Comparison of ENCODE assay signal across 26 cellular contexts in genomic region chr3:131370935-131371698, GRCh38. TPM values are rescaled to one million over a fixed set of nuclear protein-coding genes. Genes with fewer than 3 reads are reported as not detected.
A peak's percentile ranks its signal among the peaks of the same experiment; 100 is the strongest.
DNase-seq lines count a peak whose midpoint lies in the region; ATAC-seq, FAIRE-seq and TF ChIP-seq lines count a peak whose summit lies in the region.
"Had no signal": no experiment of that assay in that cellular context is flagged by ENCODE, and none has a peak within 500 bp of the region (broad histone marks: within the 10 kb centered on the region; RNA-seq: fewer than 3 reads in every experiment).

No MANE protein-coding gene starts in this region.

- H3K9ac ChIP-seq in K562 (ENCODE audit: insufficient read depth in 1 of 2, low read depth in 2 of 2, low read length in 2 of 2), result no peak overlapping the region

- H3K9me3 ChIP-seq in K562 (replicated peaks; ENCODE audit: control insufficient read depth, insufficient read depth, low read depth, low read length), result no peaks in the 10 kb centered on the region
- no peaks in the 10 kb centered on the region for H3K9me3 ChIP-seq in mucosa of descending colon
- H3K9me3 ChIP-seq: Peyer's patch had no signal

- H3K9me1 ChIP-seq in K562 (ENCODE audit: control insufficient read depth, insufficient read depth, low read length), result no peaks in the 10 kb centered on the region

- 31% methylated on average over 9 of the region's 10 CpGs for WGBS in K562 (ENCODE audit: insufficient coverage, low coverage, missing lambda C conversion rate)

- in situ Hi-C loops in K562 (cut with MboI) (no loop called here), KBM-7 (cut with MboI; ENCODE audit: low pct_unique_long_range_greater_than_20kb, low sequenced_read_pairs) (no loop called here)

- H3K79me2 ChIP-seq in K562 (ENCODE audit: control insufficient read depth, insufficient read depth, low read length), result peaks cover 4% of the 10 kb centered on the region; the same call in 1 of the 3 replicates

- H3K36me3 ChIP-seq in K562 (ENCODE audit: control insufficient read depth, insufficient read depth, low read length), result no peaks in the 10 kb centered on the region
- no peaks in the 10 kb centered on the region for H3K36me3 ChIP-seq in mucosa of descending colon (ENCODE audit: low read depth)

- H2AFZ ChIP-seq in K562 (ENCODE audit: low read depth, low read length), result no peak overlapping the region

- no peak overlapping the region for H3K4me3 ChIP-seq in K562
- H3K4me3 ChIP-seq in mucosa of descending colon, result no peak overlapping the region
- H3K4me3 ChIP-seq: lung, Peyer's patch, spleen had no signal

- H3K4me3 Mint-ChIP-seq in stimulated activated naive CD8-positive, alpha-beta T cell treated with anti-CD3 and anti-CD28 coated beads, Interleukin-15, Interleukin-2, amounts not matched to agents 100 ng/mL and 50 ng/mL, for 24 hours, result no peak overlapping the region
- H3K4me3 Mint-ChIP-seq in stimulated activated naive CD8-positive, alpha-beta T cell treated with anti-CD3 and anti-CD28 coated beads, Interleukin-15, amount 100 ng/mL, for 72 hours, result no peak overlapping the region
- H3K4me3 Mint-ChIP-seq: activated B cell treated with CpG ODN at 0.5 μM for 24 hours; activated CD4-positive, alpha-beta memory T cell treated with anti-CD3 and anti-CD28 coated beads, Interleukin-2, amount 10 ng/mL, durations not matched to agents 7 days and 5 days; activated naive CD4-positive, alpha-beta T cell treated with anti-CD3 and anti-CD28 coated beads for 36 hours; brain; CD4-positive, alpha-beta memory T cell; HFFc6 had no signal

- TF ChIP-seq POLR2A in K562 (conservative IDR thresholded peaks at IDR 0.05), result no peak

- H3K36me3 Mint-ChIP-seq in stimulated activated naive CD8-positive, alpha-beta T cell treated with anti-CD3 and anti-CD28 coated beads, Interleukin-15, Interleukin-2, amounts not matched to agents 100 ng/mL and 50 ng/mL, for 24 hours (ENCODE audit: low read depth), result no peaks in the 10 kb centered on the region

- no peaks in the 10 kb centered on the region for H4K20me1 ChIP-seq in K562 (replicated peaks; ENCODE audit: control insufficient read depth, insufficient read depth, low read length)

- DNase-seq in stimulated activated naive CD8-positive, alpha-beta T cell treated with anti-CD3 and anti-CD28 coated beads, Interleukin-15, amount 100 ng/mL, for 72 hours, result no peak
- DNase-seq in K562 (ENCODE audit: extremely low read depth in 1 of 4, low spot score in 3 of 4) (no peak), mucosa of descending colon (no peak), RCC 7860 (ENCODE audit: low spot score) (no peak), NCI-H1092 treated with DMSO at 0.1 percent for 48 hours (lab: John Stamatoyannopoulos, UW) (no peak), KBM-7 (no peak)
- DNase-seq: activated B cell treated with CpG ODN at 0.5 μM for 24 hours; activated CD4-positive, alpha-beta memory T cell treated with anti-CD3 and anti-CD28 coated beads, Interleukin-2, amount 10 ng/mL, durations not matched to agents 7 days and 5 days; activated naive CD4-positive, alpha-beta T cell treated with anti-CD3 and anti-CD28 coated beads for 36 hours; activated T-cell treated with anti-CD3 and anti-CD28 coated beads, Interleukin-2, amount 50 U/mL, for 1 hour; CD4-positive, alpha-beta memory T cell; DMS153; GDM1; HFFc6; NCI-H187; NCI-H345; Peyer's patch; retina; spleen; substantia nigra had no signal

- TF ChIP-seq RAD21 in K562 (CRISPR knock-in tag; conservative IDR thresholded peaks at IDR 0.05 in 1 of 2, IDR thresholded peaks at IDR 0.05 in 1 of 2), result no peak

- CTCF ChIA-PET in K562 (lab: Yijun Ruan, JAX; ENCODE audit: low intra/inter-chr PET ratio), result no interaction called here

- H3K4me1 Mint-ChIP-seq in stimulated activated naive CD8-positive, alpha-beta T cell treated with anti-CD3 and anti-CD28 coated beads, Interleukin-15, Interleukin-2, amounts not matched to agents 100 ng/mL and 50 ng/mL, for 24 hours (ENCODE audit: low read depth), result no peaks in the 10 kb centered on the region
- H3K4me1 Mint-ChIP-seq in stimulated activated naive CD8-positive, alpha-beta T cell treated with anti-CD3 and anti-CD28 coated beads, Interleukin-15, amount 100 ng/mL, for 72 hours, result peaks cover 5% of the 10 kb centered on the region
- H3K4me1 Mint-ChIP-seq: brain had no signal

- ATAC-seq in stimulated activated naive CD8-positive, alpha-beta T cell treated with anti-CD3 and anti-CD28 coated beads, Interleukin-15, amount 100 ng/mL, for 72 hours, result no peak
- ATAC-seq in K562 (no peak), mucosa of descending colon (peak; percentile 59), HG03521 (IDR thresholded peaks at IDR 0.05; ENCODE audit: unreplicated experiment) (no peak)

- TF ChIP-seq EP300 in K562 (IDR thresholded peaks at IDR 0.05; ENCODE audit: low read length), result no peak

- H3K4me1 ChIP-seq in K562 (replicated peaks in 1 of 2; ENCODE audit: control insufficient read depth in 2 of 2, insufficient read depth in 2 of 2, low read length in 2 of 2) (no peaks in the 10 kb centered on the region; a peak in 1 of 5 replicates), mucosa of descending colon (ENCODE audit: low read depth) (no peaks in the 10 kb centered on the region)

- no peaks in the 10 kb centered on the region for H3K27me3 Mint-ChIP-seq in stimulated activated naive CD8-positive, alpha-beta T cell treated with anti-CD3 and anti-CD28 coated beads, Interleukin-15, Interleukin-2, amounts not matched to agents 100 ng/mL and 50 ng/mL, for 24 hours
- no peaks in the 10 kb centered on the region for H3K27me3 Mint-ChIP-seq in stimulated activated naive CD8-positive, alpha-beta T cell treated with anti-CD3 and anti-CD28 coated beads, Interleukin-15, amount 100 ng/mL, for 72 hours

- FAIRE-seq in K562 (lab: Jason Lieb, UNC), result no peak
- no peak for FAIRE-seq in RCC 7860 (lab: Jason Lieb, UNC)
- FAIRE-seq: colon, endothelial cell of umbilical vein had no signal

- intact Hi-C loops in K562 (cut with micrococcal nuclease), result no loop called here
- intact Hi-C loops in mucosa of descending colon (cut with DNase I, micrococcal nuclease), result no loop called here

- POLR2A ChIA-PET in K562 (lab: Yijun Ruan, JAX), result no interaction called here

- no peak overlapping the region for H3K27ac ChIP-seq in K562 (ENCODE audit: extremely low read depth, low read depth, low read length)

- TF ChIP-seq CTCF in K562 (IDR thresholded peaks at IDR 0.05 in 2 of 3, conservative IDR thresholded peaks at IDR 0.05 in 1 of 3; ENCODE audit: insufficient read depth in 2 of 3, low read depth in 1 of 3, low read length in 3 of 3) (no peak), mucosa of descending colon (IDR thresholded peaks at IDR 0.05) (no peak)

- no peaks in the 10 kb centered on the region for H3K27me3 ChIP-seq in K562 (ENCODE audit: control insufficient read depth in 2 of 2, insufficient read depth in 2 of 2, low read length in 2 of 2)
- H3K27me3 ChIP-seq: Peyer's patch, spleen had no signal

- H3K9me3 Mint-ChIP-seq in stimulated activated naive CD8-positive, alpha-beta T cell treated with anti-CD3 and anti-CD28 coated beads, Interleukin-15, Interleukin-2, amounts not matched to agents 100 ng/mL and 50 ng/mL, for 24 hours, result no peaks in the 10 kb centered on the region
- H3K9me3 Mint-ChIP-seq in stimulated activated naive CD8-positive, alpha-beta T cell treated with anti-CD3 and anti-CD28 coated beads, Interleukin-15, amount 100 ng/mL, for 72 hours, result no peaks in the 10 kb centered on the region
- H3K9me3 Mint-ChIP-seq: activated B cell treated with CpG ODN at 0.5 μM for 24 hours; activated CD4-positive, alpha-beta memory T cell treated with anti-CD3 and anti-CD28 coated beads, Interleukin-2, amount 10 ng/mL, durations not matched to agents 7 days and 5 days; activated naive CD4-positive, alpha-beta T cell treated with anti-CD3 and anti-CD28 coated beads for 36 hours; brain; HFFc6 had no signal

- BruUV-seq in K562 (replicated peaks; lab: Mats Ljungman, UMichigan), result no TSS peak

- H3K4me2 ChIP-seq in K562 (ENCODE audit: insufficient read depth, low read length), result no peak overlapping the region

- H3K27ac Mint-ChIP-seq in stimulated activated naive CD8-positive, alpha-beta T cell treated with anti-CD3 and anti-CD28 coated beads, Interleukin-15, Interleukin-2, amounts not matched to agents 100 ng/mL and 50 ng/mL, for 24 hours, result peak overlapping the region; percentile 3
- peak overlapping the region in 1 of 2 donors; percentile 9 for H3K27ac Mint-ChIP-seq in stimulated activated naive CD8-positive, alpha-beta T cell treated with anti-CD3 and anti-CD28 coated beads, Interleukin-15, amount 100 ng/mL, for 72 hours
- H3K27ac Mint-ChIP-seq: activated B cell treated with CpG ODN at 0.5 μM for 24 hours; activated CD4-positive, alpha-beta memory T cell treated with anti-CD3 and anti-CD28 coated beads, Interleukin-2, amount 10 ng/mL, durations not matched to agents 7 days and 5 days; activated naive CD4-positive, alpha-beta T cell treated with anti-CD3 and anti-CD28 coated beads for 36 hours; brain; HFFc6 had no signal

TF ChIP-seq in K562, 482 proteins besides CTCF, POLR2A, EP300 and RAD21 (continues in another document):
- peak; percentile 38 to 59; a peak in 1 of 4 replicates for TF ChIP-seq KDM1A (IDR thresholded peaks at IDR 0.05)
- no peak for TF ChIP-seq MEF2D (tag; conservative IDR thresholded peaks at IDR 0.05; ENCODE audit: low read depth)

RNA-seq across cellular contexts. Expression of gene NUDT16, which starts 10.5 kb away (rescaled TPM):
- 8.4 and 13.0 TPM in 2 replicates for total RNA-seq in K562 (2011; cell fraction: chromatin; rRNA removed; ENCODE audit: low replicate concordance)
- total RNA-seq in K562 (2011; cell fraction: nucleolus; rRNA removed), result 7.5 and 10.4 TPM in 2 replicates
- 12.8 and 14.5 TPM in 2 replicates for total RNA-seq in K562 (2011; cell fraction: nucleoplasm; rRNA removed)
- total RNA-seq in K562 (2014; rRNA removed) (8.8 and 10.7 TPM in 2 replicates), K562 (2014; rRNA removed; fragmentation: Illumina TruSeq; extraction: Trizol) (7.5 and 7.6 TPM in 2 replicates), K562 (2015; rRNA removed; fragmentation: Illumina TruSeq; extraction: Trizol) (7.6 and 7.8 TPM in 2 replicates), K562 (2021) (11.1 and 11.2 TPM in 2 replicates), mucosa of descending colon (10 to 100 TPM; 31.7 to 45.9 (median 39.9) TPM)
- polyA plus RNA-seq in K562 (2011; rRNA removed) (6.7 and 7.1 TPM in 2 replicates), K562 (2014; fragmentation: Illumina TruSeq; extraction: Trizol) (8.2 and 8.8 TPM in 2 replicates), K562 (2014; fragmentation: Nextera tagmentation; extraction: Ambion mirVana) (1 to 10 TPM; 1.5 to 1.9 TPM), K562 (2014; rRNA removed) (9.7 and 11.4 TPM in 2 replicates)
- 6.5 and 7.8 TPM in 2 replicates for polyA plus RNA-seq in K562 (2011; cell fraction: cytosol; rRNA removed)
- 12.2 and 13.5 TPM in 2 replicates for polyA plus RNA-seq in K562 (2011; cell fraction: nucleus; rRNA removed)
- 6.7 and 8.5 TPM in 2 replicates for polyA plus RNA-seq in K562 (2012)
- polyA minus RNA-seq in K562 (2011; rRNA and poly(A)+ RNA removed), result 5.6 and 8.1 TPM in 2 replicates
- polyA minus RNA-seq in K562 (2011; cell fraction: cytosol; rRNA and poly(A)+ RNA removed), result 3.3 and 4.9 TPM in 2 replicates
- polyA minus RNA-seq in K562 (2011; cell fraction: nucleus; rRNA and poly(A)+ RNA removed), result 11.3 and 15.4 TPM in 2 replicates
